ENCODE assay signal across 31 cellular contexts in the genomic region with DNA sequence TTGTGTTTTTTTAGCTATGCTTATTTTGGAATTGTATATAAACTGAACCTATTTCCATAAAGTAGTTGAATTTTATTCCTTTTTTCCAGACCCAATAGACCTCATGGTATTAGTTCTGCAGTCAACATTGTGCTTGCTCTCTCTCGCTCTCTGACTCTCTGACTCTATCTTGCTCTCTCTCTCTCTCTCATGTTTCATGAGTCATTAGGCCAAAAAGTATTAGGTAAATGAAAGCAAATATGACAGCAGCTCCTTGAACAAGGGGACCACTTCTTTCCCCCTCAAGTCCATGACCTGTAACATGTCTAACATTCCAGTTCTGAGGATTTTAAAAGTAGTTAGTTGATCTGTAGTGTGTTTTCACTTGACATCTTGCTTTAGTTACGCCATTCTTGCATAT. TPM values are rescaled to one million over a fixed set of nuclear protein-coding genes. Genes with fewer than 3 reads are reported as not detected.
"Had no signal": no experiment of that assay in that cellular context is flagged by ENCODE, and none has a peak within 500 bp of the region (broad histone marks: within the 10 kb centered on the region; RNA-seq: fewer than 3 reads in every experiment).

No MANE protein-coding gene starts in this region.

- H3K4me3 ChIP-seq: colonic mucosa, heart left ventricle, left ventricle myocardium inferior, mucosa of descending colon, psoas muscle, right lobe of liver, spleen, thoracic aorta, transverse colon had no signal

- H3K9me3 ChIP-seq: colonic mucosa, mucosa of descending colon, neutrophil, psoas muscle, right lobe of liver, thoracic aorta, transverse colon had no signal

- DNase-seq: cerebellar nuclear complex; colonic mucosa; dermis blood vessel endothelial cell; endodermal cell; heart left ventricle; hippocampal formation; left ventricle myocardium inferior; mucosa of descending colon; naive thymus-derived CD8-positive, alpha-beta T cell; psoas muscle; retina; right lobe of liver; spleen; stimulated activated CD4-positive, alpha-beta T cell treated with anti-CD3 and anti-CD28 coated beads, Interleukin-15, amount 100 ng/mL, for 24 hours; stimulated activated CD4-positive, alpha-beta T cell treated with anti-CD3 and anti-CD28 coated beads, Interleukin-1b, Interleukin-23, amount 100 ng/mL, for 48 hours; stimulated activated CD4-positive, alpha-beta T cell treated with anti-CD3 and anti-CD28 coated beads, Interleukin-4, amount 100 ng/mL, for 24 hours; stimulated activated naive CD8-positive, alpha-beta T cell treated with anti-CD3 and anti-CD28 coated beads, Interleukin-15, amount 100 ng/mL, for 72 hours; substantia nigra; transverse colon had no signal

- H3K27me3 ChIP-seq: colonic mucosa, heart left ventricle, neutrophil, right lobe of liver, spleen, transverse colon had no signal

- H3K27ac ChIP-seq: colonic mucosa, heart left ventricle, left ventricle myocardium inferior, neutrophil, psoas muscle, right lobe of liver, spleen, thoracic aorta, transverse colon had no signal

- ATAC-seq: heart left ventricle; mucosa of descending colon; naive thymus-derived CD8-positive, alpha-beta T cell; psoas muscle; right lobe of liver; stimulated activated memory B cell treated with anti-CD40 and anti-IgM and Interleukin-4, amounts not matched to agents 10 μg/mL and 1 μg/mL and 100 μg/mL, for 72 hours; stimulated activated naive CD8-positive, alpha-beta T cell treated with anti-CD3 and anti-CD28 coated beads, Interleukin-15, amount 100 ng/mL, for 72 hours had no signal

- H3K4me1 ChIP-seq: colonic mucosa, heart left ventricle, left ventricle myocardium inferior, psoas muscle, right lobe of liver, transverse colon had no signal

- H3K36me3 ChIP-seq: colonic mucosa, heart left ventricle, left ventricle myocardium inferior, neutrophil, right lobe of liver, spleen, thoracic aorta, transverse colon had no signal

RNA-seq across cellular contexts. Expression of a gene that starts 14.0 kb away (rescaled TPM):
- total RNA-seq: colonic mucosa; dermis blood vessel endothelial cell; endodermal cell; endothelial cell of umbilical vein; fibroblast of lung; frontal cortex; glomerular endothelial cell; heart left ventricle; left ventricle myocardium inferior; mucosa of descending colon; naive thymus-derived CD8-positive, alpha-beta T cell; osteoblast; psoas muscle; right lobe of liver; skeletal muscle tissue; spleen; thoracic aorta; transverse colon; urinary bladder had no signal
- polyA plus RNA-seq: endothelial cell of umbilical vein; esophagus; fibroblast of lung; heart left ventricle; naive thymus-derived CD8-positive, alpha-beta T cell; neural cell; psoas muscle; spleen; urinary bladder had no signal
